Comparison of ENCODE assay signal across 8 cellular contexts in the genomic region with DNA sequence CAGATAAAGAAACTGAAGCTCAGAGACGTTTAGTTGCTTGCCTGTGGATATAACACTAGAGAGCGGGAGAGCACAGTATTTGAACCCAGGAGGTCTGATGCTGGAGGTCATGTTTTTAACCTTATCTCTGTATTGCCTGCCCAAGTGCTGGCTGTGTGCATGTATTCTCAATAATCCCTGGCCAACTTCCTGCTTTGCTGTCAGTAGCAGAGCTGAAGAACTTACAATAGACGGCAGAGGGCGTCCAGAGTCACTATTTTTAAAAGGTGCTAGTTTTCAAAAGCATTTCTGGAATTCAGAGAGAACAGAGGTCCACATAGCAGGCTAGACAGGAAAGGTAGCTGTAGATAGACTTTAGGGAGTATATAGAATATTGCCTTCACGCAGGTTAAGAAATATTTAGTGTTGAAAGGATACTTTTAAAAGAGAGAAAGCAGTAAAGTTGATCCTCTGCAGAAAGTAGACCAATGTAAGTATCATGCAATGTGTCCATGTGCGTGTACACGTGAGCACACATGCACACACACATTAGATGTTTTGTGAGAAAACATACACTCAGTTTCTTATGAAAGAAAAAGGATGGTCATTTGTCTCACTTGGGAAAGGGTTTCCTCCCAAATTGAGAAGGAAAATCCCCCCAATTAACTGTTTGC. TPM values are rescaled to one million over a fixed set of nuclear protein-coding genes. Genes with fewer than 3 reads are reported as not detected.
DNase-seq lines count a peak whose midpoint lies in the region; ATAC-seq and TF ChIP-seq lines count a peak whose summit lies in the region.

No MANE protein-coding gene starts in this region.

- H3K27me3 Mint-ChIP-seq in activated CD4-positive, alpha-beta memory T cell treated with anti-CD3 and anti-CD28 coated beads, Interleukin-2, amount 10 ng/mL, durations not matched to agents 7 days and 5 days: no peaks in the 10 kb centered on the region

- H3K27ac Mint-ChIP-seq in activated CD4-positive, alpha-beta memory T cell treated with anti-CD3 and anti-CD28 coated beads, Interleukin-2, amount 10 ng/mL, durations not matched to agents 7 days and 5 days: no peak overlapping the region

- H3K4me3 Mint-ChIP-seq in activated CD4-positive, alpha-beta memory T cell treated with anti-CD3 and anti-CD28 coated beads, Interleukin-2, amount 10 ng/mL, durations not matched to agents 7 days and 5 days: no peak overlapping the region

- CTCF ChIA-PET in activated CD4-positive, alpha-beta memory T cell treated with anti-CD3 and anti-CD28 coated beads, Interleukin-2, amount 10 ng/mL, durations not matched to agents 7 days and 5 days (lab: Charles Lee): interaction anchor here (1.0 to 2.3 kb wide), 7 partner anchors 9 to 452 kb away, joined by 3 to 11 read pairs (median 3); no protein-coding TSS in a partner anchor

- no peaks in the 10 kb centered on the region for H3K4me1 Mint-ChIP-seq in activated CD4-positive, alpha-beta memory T cell treated with anti-CD3 and anti-CD28 coated beads, Interleukin-2, amount 10 ng/mL, durations not matched to agents 7 days and 5 days

- POLR2A ChIA-PET in activated CD4-positive, alpha-beta memory T cell treated with anti-CD3 and anti-CD28 coated beads, Interleukin-2, amount 10 ng/mL, durations not matched to agents 7 days and 5 days (lab: Charles Lee): no interaction called here

- ATAC-seq in GM18909 (IDR thresholded peaks at IDR 0.05; ENCODE audit: poor library complexity, unreplicated experiment) (peak; percentile 79), HG03196 (IDR thresholded peaks at IDR 0.05; ENCODE audit: unreplicated experiment) (peak; percentile 63), omental fat pad (ENCODE audit: low FRiP score) (peak; percentile 60)

- no peaks in the 10 kb centered on the region for H3K9me3 Mint-ChIP-seq in activated CD4-positive, alpha-beta memory T cell treated with anti-CD3 and anti-CD28 coated beads, Interleukin-2, amount 10 ng/mL, durations not matched to agents 7 days and 5 days

- DNase-seq in COLO668 (lab: John Stamatoyannopoulos, UW; ENCODE audit: unreplicated experiment) (peak; percentile 30), NCI-H526 treated with DMSO at 0.1 percent for 48 hours (lab: John Stamatoyannopoulos, UW) (peak; percentile 42), foreskin melanocyte (peak; percentile 68), omental fat pad (ENCODE audit: low spot score) (peak; percentile 54), NCI-H1105 treated with DMSO at 0.1 percent for 48 hours (lab: John Stamatoyannopoulos, UW) (no peak)
- DNase-seq in activated CD4-positive, alpha-beta memory T cell treated with anti-CD3 and anti-CD28 coated beads, Interleukin-2, amount 10 ng/mL, durations not matched to agents 7 days and 5 days: peak; percentile 37

- peak in 1 of 3 donors; percentile 46 for TF ChIP-seq CTCF in omental fat pad (IDR thresholded peaks at IDR 0.05)

- H3K36me3 Mint-ChIP-seq in activated CD4-positive, alpha-beta memory T cell treated with anti-CD3 and anti-CD28 coated beads, Interleukin-2, amount 10 ng/mL, durations not matched to agents 7 days and 5 days (ENCODE audit: low read depth): peaks cover 11% of the 10 kb centered on the region

RNA-seq across cellular contexts. Expression of gene PTCD2, which starts 46.3 kb away (rescaled TPM):
- total RNA-seq in activated CD4-positive, alpha-beta memory T cell treated with anti-CD3 and anti-CD28 coated beads, Interleukin-2, amount 10 ng/mL, durations not matched to agents 7 days and 5 days: 1 to 10 TPM; 7.5 to 8.4 TPM
- total RNA-seq in omental fat pad: 10 to 100 TPM in 1 of 4 donors, 1 to 10 TPM in 3; 4.8 to 10.2 (median 7.7) TPM

RNA-seq across cellular contexts. Expression of gene MRPS27, which starts 46.4 kb away (rescaled TPM):
- 10 to 100 TPM; 34.5 to 41.1 TPM for total RNA-seq in activated CD4-positive, alpha-beta memory T cell treated with anti-CD3 and anti-CD28 coated beads, Interleukin-2, amount 10 ng/mL, durations not matched to agents 7 days and 5 days
- 10 to 100 TPM; 45.4 to 53.9 (median 51.4) TPM for total RNA-seq in omental fat pad
